Comparison of ENCODE assay signal across 1 cellular context in genomic region chr13:48749699-48750473, GRCh38.
TF ChIP-seq lines count a peak whose summit lies in the region.

No MANE protein-coding gene starts in this region.

TF ChIP-seq in GM12878, 131 proteins besides CTCF, POLR2A, EP300 and RAD21 (continued from another document and continues in another):
- TF ChIP-seq, protein P1, sequence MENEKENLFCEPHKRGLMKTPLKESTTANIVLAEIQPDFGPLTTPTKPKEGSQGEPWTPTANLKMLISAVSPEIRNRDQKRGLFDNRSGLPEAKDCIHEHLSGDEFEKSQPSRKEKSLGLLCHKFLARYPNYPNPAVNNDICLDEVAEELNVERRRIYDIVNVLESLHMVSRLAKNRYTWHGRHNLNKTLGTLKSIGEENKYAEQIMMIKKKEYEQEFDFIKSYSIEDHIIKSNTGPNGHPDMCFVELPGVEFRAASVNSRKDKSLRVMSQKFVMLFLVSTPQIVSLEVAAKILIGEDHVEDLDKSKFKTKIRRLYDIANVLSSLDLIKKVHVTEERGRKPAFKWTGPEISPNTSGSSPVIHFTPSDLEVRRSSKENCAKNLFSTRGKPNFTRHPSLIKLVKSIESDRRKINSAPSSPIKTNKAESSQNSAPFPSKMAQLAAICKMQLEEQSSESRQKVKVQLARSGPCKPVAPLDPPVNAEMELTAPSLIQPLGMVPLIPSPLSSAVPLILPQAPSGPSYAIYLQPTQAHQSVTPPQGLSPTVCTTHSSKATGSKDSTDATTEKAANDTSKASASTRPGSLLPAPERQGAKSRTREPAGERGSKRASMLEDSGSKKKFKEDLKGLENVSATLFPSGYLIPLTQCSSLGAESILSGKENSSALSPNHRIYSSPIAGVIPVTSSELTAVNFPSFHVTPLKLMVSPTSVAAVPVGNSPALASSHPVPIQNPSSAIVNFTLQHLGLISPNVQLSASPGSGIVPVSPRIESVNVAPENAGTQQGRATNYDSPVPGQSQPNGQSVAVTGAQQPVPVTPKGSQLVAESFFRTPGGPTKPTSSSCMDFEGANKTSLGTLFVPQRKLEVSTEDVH (IDR thresholded peaks at IDR 0.05; ENCODE audit: low read depth, partially characterized antibody) = no peak
- TF ChIP-seq SMAD5 (IDR thresholded peaks at IDR 0.05; ENCODE audit: low read depth) = no peak
- peak; percentile 71; the same call in 1 of the 2 replicates for TF ChIP-seq NBN (IDR thresholded peaks at IDR 0.05)
- no peak for TF ChIP-seq KAT2A (conservative IDR thresholded peaks at IDR 0.05; ENCODE audit: control insufficient read depth, low read depth, low read length)
- no peak for TF ChIP-seq SREBF2 (IDR thresholded peaks at IDR 0.05; ENCODE audit: low read length)
- no peak for TF ChIP-seq SIX5 (IDR thresholded peaks at IDR 0.05; ENCODE audit: low read depth, low read length, severe bottlenecking)
- TF ChIP-seq CEBPB (IDR thresholded peaks at IDR 0.05; ENCODE audit: borderline replicate concordance in 1 of 2, low read depth in 2 of 2, low read length in 2 of 2) = no peak
- no peak for TF ChIP-seq RCOR1 (conservative IDR thresholded peaks at IDR 0.05; ENCODE audit: low read depth, low read length)
- TF ChIP-seq, protein P2, sequence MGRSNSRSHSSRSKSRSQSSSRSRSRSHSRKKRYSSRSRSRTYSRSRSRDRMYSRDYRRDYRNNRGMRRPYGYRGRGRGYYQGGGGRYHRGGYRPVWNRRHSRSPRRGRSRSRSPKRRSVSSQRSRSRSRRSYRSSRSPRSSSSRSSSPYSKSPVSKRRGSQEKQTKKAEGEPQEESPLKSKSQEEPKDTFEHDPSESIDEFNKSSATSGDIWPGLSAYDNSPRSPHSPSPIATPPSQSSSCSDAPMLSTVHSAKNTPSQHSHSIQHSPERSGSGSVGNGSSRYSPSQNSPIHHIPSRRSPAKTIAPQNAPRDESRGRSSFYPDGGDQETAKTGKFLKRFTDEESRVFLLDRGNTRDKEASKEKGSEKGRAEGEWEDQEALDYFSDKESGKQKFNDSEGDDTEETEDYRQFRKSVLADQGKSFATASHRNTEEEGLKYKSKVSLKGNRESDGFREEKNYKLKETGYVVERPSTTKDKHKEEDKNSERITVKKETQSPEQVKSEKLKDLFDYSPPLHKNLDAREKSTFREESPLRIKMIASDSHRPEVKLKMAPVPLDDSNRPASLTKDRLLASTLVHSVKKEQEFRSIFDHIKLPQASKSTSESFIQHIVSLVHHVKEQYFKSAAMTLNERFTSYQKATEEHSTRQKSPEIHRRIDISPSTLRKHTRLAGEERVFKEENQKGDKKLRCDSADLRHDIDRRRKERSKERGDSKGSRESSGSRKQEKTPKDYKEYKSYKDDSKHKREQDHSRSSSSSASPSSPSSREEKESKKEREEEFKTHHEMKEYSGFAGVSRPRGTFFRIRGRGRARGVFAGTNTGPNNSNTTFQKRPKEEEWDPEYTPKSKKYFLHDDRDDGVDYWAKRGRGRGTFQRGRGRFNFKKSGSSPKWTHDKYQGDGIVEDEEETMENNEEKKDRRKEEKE (IDR thresholded peaks at IDR 0.05) = no peak
- peak; percentile 62; the same call in 1 of the 2 replicates for TF ChIP-seq CREB1 (IDR thresholded peaks at IDR 0.05; ENCODE audit: low read depth)
- TF ChIP-seq CHD1 (IDR thresholded peaks at IDR 0.05; ENCODE audit: low read depth, low read length) = no peak
- TF ChIP-seq IRF4 (IDR thresholded peaks at IDR 0.05; ENCODE audit: low read depth, low read length) = peak; percentile 91; the same call in 1 of the 2 replicates
- TF ChIP-seq SUPT20H (IDR thresholded peaks at IDR 0.05; ENCODE audit: borderline replicate concordance, control insufficient read depth, low read depth, low read length) = no peak
- TF ChIP-seq MYC (IDR thresholded peaks at IDR 0.05; ENCODE audit: insufficient read depth, insufficient read length, insufficient replicate concordance, low read length, severe bottlenecking) = no peak
- peak; percentile 78 for TF ChIP-seq ATF7 (IDR thresholded peaks at IDR 0.05; ENCODE audit: low read depth)
- no peak for TF ChIP-seq ZNF384 (IDR thresholded peaks at IDR 0.05; ENCODE audit: borderline replicate concordance, low read depth, low read length)
- TF ChIP-seq WRNIP1 (IDR thresholded peaks at IDR 0.05; ENCODE audit: borderline replicate concordance, low read depth, low read length) = no peak
- peak; percentile 88 for TF ChIP-seq ATF2 (IDR thresholded peaks at IDR 0.05; ENCODE audit: low read length)
- TF ChIP-seq NR2F1 (conservative IDR thresholded peaks at IDR 0.05) = peak; percentile 97
- TF ChIP-seq, protein P3, sequence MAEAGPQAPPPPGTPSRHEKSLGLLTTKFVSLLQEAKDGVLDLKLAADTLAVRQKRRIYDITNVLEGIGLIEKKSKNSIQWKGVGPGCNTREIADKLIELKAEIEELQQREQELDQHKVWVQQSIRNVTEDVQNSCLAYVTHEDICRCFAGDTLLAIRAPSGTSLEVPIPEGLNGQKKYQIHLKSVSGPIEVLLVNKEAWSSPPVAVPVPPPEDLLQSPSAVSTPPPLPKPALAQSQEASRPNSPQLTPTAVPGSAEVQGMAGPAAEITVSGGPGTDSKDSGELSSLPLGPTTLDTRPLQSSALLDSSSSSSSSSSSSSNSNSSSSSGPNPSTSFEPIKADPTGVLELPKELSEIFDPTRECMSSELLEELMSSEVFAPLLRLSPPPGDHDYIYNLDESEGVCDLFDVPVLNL (IDR thresholded peaks at IDR 0.05; ENCODE audit: low read depth, low read length) = no peak
- TF ChIP-seq ZBTB33 (IDR thresholded peaks at IDR 0.05) = no peak
- TF ChIP-seq MTA2 (IDR thresholded peaks at IDR 0.05; ENCODE audit: low read depth) = peak; percentile 75
- TF ChIP-seq ZBED1 (IDR thresholded peaks at IDR 0.05; ENCODE audit: borderline replicate concordance) = no peak
- no peak for TF ChIP-seq YBX1 (IDR thresholded peaks at IDR 0.05)
- TF ChIP-seq BCL11A (IDR thresholded peaks at IDR 0.05; ENCODE audit: low read depth, low read length) = peak; percentile 31
- no peak for TF ChIP-seq SUZ12 (IDR thresholded peaks at IDR 0.05; ENCODE audit: unreplicated experiment)
- TF ChIP-seq MEF2B (IDR thresholded peaks at IDR 0.05; ENCODE audit: partially characterized antibody, poor library complexity, severe bottlenecking) = peak; percentile 43
- TF ChIP-seq TCF7 (IDR thresholded peaks at IDR 0.05; ENCODE audit: borderline replicate concordance) = peak; percentile 49
- no peak for TF ChIP-seq BRCA1 (IDR thresholded peaks at IDR 0.05; ENCODE audit: low read depth, low read length)
- TF ChIP-seq RUNX3 (IDR thresholded peaks at IDR 0.05; ENCODE audit: low read length) = peak; percentile 62
- peak; percentile 70; the same call in 1 of the 2 replicates for TF ChIP-seq BACH1 (IDR thresholded peaks at IDR 0.05; ENCODE audit: borderline replicate concordance)
- TF ChIP-seq MTA3 (IDR thresholded peaks at IDR 0.05; ENCODE audit: borderline replicate concordance, low read length) = peak; percentile 53; the same call in 1 of the 2 replicates
- TF ChIP-seq SKIL (IDR thresholded peaks at IDR 0.05; ENCODE audit: low read depth, poor library complexity, severe bottlenecking) = peak; percentile 76
- TF ChIP-seq, protein P4, sequence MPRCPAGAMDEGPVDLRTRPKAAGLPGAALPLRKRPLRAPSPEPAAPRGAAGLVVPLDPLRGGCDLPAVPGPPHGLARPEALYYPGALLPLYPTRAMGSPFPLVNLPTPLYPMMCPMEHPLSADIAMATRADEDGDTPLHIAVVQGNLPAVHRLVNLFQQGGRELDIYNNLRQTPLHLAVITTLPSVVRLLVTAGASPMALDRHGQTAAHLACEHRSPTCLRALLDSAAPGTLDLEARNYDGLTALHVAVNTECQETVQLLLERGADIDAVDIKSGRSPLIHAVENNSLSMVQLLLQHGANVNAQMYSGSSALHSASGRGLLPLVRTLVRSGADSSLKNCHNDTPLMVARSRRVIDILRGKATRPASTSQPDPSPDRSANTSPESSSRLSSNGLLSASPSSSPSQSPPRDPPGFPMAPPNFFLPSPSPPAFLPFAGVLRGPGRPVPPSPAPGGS (IDR thresholded peaks at IDR 0.05; ENCODE audit: borderline replicate concordance, insufficient read depth, low read depth, low read length, poor library complexity, severe bottlenecking) = peak; percentile 85
- TF ChIP-seq, protein P5, sequence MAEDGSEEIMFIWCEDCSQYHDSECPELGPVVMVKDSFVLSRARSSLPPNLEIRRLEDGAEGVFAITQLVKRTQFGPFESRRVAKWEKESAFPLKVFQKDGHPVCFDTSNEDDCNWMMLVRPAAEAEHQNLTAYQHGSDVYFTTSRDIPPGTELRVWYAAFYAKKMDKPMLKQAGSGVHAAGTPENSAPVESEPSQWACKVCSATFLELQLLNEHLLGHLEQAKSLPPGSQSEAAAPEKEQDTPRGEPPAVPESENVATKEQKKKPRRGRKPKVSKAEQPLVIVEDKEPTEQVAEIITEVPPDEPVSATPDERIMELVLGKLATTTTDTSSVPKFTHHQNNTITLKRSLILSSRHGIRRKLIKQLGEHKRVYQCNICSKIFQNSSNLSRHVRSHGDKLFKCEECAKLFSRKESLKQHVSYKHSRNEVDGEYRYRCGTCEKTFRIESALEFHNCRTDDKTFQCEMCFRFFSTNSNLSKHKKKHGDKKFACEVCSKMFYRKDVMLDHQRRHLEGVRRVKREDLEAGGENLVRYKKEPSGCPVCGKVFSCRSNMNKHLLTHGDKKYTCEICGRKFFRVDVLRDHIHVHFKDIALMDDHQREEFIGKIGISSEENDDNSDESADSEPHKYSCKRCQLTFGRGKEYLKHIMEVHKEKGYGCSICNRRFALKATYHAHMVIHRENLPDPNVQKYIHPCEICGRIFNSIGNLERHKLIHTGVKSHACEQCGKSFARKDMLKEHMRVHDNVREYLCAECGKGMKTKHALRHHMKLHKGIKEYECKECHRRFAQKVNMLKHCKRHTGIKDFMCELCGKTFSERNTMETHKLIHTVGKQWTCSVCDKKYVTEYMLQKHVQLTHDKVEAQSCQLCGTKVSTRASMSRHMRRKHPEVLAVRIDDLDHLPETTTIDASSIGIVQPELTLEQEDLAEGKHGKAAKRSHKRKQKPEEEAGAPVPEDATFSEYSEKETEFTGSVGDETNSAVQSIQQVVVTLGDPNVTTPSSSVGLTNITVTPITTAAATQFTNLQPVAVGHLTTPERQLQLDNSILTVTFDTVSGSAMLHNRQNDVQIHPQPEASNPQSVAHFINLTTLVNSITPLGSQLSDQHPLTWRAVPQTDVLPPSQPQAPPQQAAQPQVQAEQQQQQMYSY (CRISPR knock-in tag; IDR thresholded peaks at IDR 0.05) = no peak
- no peak for TF ChIP-seq USF1 (IDR thresholded peaks at IDR 0.05; ENCODE audit: borderline replicate concordance, extremely low read length, insufficient read depth, low read depth, low read length)
- TF ChIP-seq GABPA (IDR thresholded peaks at IDR 0.05; ENCODE audit: low read depth) = 0 out of 2 replicates have a peak, but pooled peaks have one; percentile 42
- TF ChIP-seq SRF (IDR thresholded peaks at IDR 0.05; ENCODE audit: low read depth in 2 of 2, low read length in 2 of 2) = peak in 1 of 2 experiments; percentile 30; a peak in 1 of 4 replicates
- TF ChIP-seq SMARCA5 (IDR thresholded peaks at IDR 0.05) = no peak
- TF ChIP-seq PAX8 (IDR thresholded peaks at IDR 0.05) = no peak
